In the genomic region with DNA sequence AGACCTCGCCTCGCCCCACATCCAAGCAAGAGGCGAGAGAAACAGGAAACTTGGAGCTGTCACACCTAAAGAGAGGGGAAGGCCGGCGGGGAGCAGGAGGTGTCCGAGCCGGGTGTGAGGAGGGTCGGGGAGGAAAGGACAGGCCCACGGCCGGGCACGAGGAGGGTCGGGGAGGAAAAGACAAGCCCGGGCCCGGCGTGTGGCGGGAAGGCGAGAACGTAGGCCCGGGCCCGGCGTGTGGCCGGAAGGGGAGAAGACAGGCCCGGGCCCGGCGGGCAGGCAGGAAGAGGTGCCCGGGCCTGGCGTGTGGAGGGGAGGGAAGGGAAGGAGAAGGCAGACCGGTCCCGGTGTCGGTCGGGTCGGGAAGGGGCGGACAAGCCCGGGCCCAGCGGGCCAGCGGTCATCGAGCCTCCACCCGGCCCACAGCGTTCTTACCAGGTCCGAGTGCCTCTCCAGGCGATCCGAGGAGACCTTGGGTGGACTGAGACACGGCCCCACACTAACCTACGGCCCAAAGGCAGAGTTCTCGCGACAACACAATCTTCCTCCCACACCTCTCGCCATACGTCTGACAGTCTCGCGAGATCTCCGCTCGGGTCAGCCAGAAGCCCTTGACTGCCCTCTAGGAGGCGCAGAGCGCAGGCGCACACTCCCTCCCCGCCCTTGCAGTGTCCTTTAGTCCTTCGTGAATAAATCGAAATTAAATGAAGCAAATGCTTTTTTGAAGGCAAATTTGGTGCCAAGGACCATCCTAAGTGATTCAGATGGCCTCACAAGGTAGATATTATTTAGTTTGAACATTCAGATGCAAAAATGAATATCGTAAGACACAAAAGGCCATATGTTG, we compare ENCODE assay signal across 8 cellular contexts. TPM values are rescaled to one million over a fixed set of nuclear protein-coding genes. Genes with fewer than 3 reads are reported as not detected.
A peak's percentile ranks its signal among the peaks of the same experiment; 100 is the strongest.
DNase-seq lines count a peak whose midpoint lies in the region; ATAC-seq and TF ChIP-seq lines count a peak whose summit lies in the region.

A gene (minus strand): TSS at position 533 of the 847 bp plus-strand sequence. CDS start 13,943 bp downstream, outside the sequence.

- no peaks in the 10 kb centered on the region for H3K36me3 ChIP-seq in thymus (ENCODE audit: control insufficient read depth, insufficient read depth)

- no peaks in the 10 kb centered on the region for H3K27me3 Mint-ChIP-seq in glutamatergic neuron (ENCODE audit: unreplicated experiment)
- H3K27me3 Mint-ChIP-seq in osteocyte (ENCODE audit: unreplicated experiment), result no peaks in the 10 kb centered on the region

- peaks cover 6 to 10% of the 10 kb centered on the region in 2 donors for H3K36me3 Mint-ChIP-seq in activated naive CD4-positive, alpha-beta T cell treated with anti-CD3 and anti-CD28 coated beads, Interleukin-2, amount 50 U/mL, for 72 hours
- H3K36me3 Mint-ChIP-seq in glutamatergic neuron (ENCODE audit: unreplicated experiment) (no peaks in the 10 kb centered on the region), osteocyte (ENCODE audit: unreplicated experiment) (peaks cover 3% of the 10 kb centered on the region)

- peak within 1 kb of the TSS; percentile 93 for H3K4me3 Mint-ChIP-seq in glutamatergic neuron (ENCODE audit: unreplicated experiment)
- H3K4me3 Mint-ChIP-seq in osteocyte (ENCODE audit: unreplicated experiment), result peak within 1 kb of the TSS; percentile 95

- peaks cover 21% of the 10 kb centered on the region for H3K4me1 ChIP-seq in thymus (ENCODE audit: control insufficient read depth, insufficient read depth, low read length)

- H3K27ac ChIP-seq in thymus (ENCODE audit: low read depth), result peak within 1 kb of the TSS; percentile 72

- peak; percentile 96 for ATAC-seq in HG02588 (IDR thresholded peaks at IDR 0.05; ENCODE audit: unreplicated experiment)
- peak; percentile 98 for ATAC-seq in SK-N-SH treated with all-trans-retinoic acid at 6 μM for 48 hours
- ATAC-seq in activated naive CD4-positive, alpha-beta T cell treated with anti-CD3 and anti-CD28 coated beads, Interleukin-2, amount 50 U/mL, for 72 hours, result peak; percentile 96 to 99

- H3K9me3 Mint-ChIP-seq in activated naive CD4-positive, alpha-beta T cell treated with anti-CD3 and anti-CD28 coated beads, Interleukin-2, amount 50 U/mL, for 72 hours, result no peaks in the 10 kb centered on the region
- H3K9me3 Mint-ChIP-seq in glutamatergic neuron (ENCODE audit: unreplicated experiment) (peaks cover 8% of the 10 kb centered on the region), osteocyte (ENCODE audit: unreplicated experiment) (no peaks in the 10 kb centered on the region)

- TF ChIP-seq CTCF in GM10266 (IDR thresholded peaks at IDR 0.05; ENCODE audit: control insufficient read depth, insufficient read depth, low read depth, missing control alignments) (peak; percentile 79), glutamatergic neuron (IDR thresholded peaks at IDR 0.05; ENCODE audit: partially characterized antibody, unreplicated experiment) (peak; percentile 66), osteocyte (IDR thresholded peaks at IDR 0.05) (peak; percentile 63)

- 1% methylated on average over 59 of the region's 59 CpGs for WGBS in thymus

- no peaks in the 10 kb centered on the region for H3K9me3 ChIP-seq in thymus (ENCODE audit: control insufficient read depth)

- H3K4me1 Mint-ChIP-seq in glutamatergic neuron (ENCODE audit: low read depth, unreplicated experiment), result peaks cover 26% of the 10 kb centered on the region
- peaks cover 43% of the 10 kb centered on the region for H3K4me1 Mint-ChIP-seq in osteocyte (ENCODE audit: unreplicated experiment)

- H3K4me3 ChIP-seq in thymus (ENCODE audit: low read length), result peak within 1 kb of the TSS; percentile 80

- DNase-seq in GM10266 (ENCODE audit: extremely low spot score) (peak; percentile 96), NCI-H1048 (lab: John Stamatoyannopoulos, UW) (peak; percentile 82), glutamatergic neuron (peak; percentile 98), osteocyte (ENCODE audit: extremely low spot score, unreplicated experiment) (peak; percentile 99)
- DNase-seq in activated naive CD4-positive, alpha-beta T cell treated with anti-CD3 and anti-CD28 coated beads, Interleukin-2, amount 50 U/mL, for 72 hours (ENCODE audit: low spot score in 2 of 2), result peak; percentile 91 to 96

- peak within 1 kb of the TSS; percentile 99 for H3K27ac Mint-ChIP-seq in activated naive CD4-positive, alpha-beta T cell treated with anti-CD3 and anti-CD28 coated beads, Interleukin-2, amount 50 U/mL, for 72 hours
- H3K27ac Mint-ChIP-seq in glutamatergic neuron (ENCODE audit: unreplicated experiment), result peak within 1 kb of the TSS; percentile 95
- peak within 1 kb of the TSS; percentile 88 for H3K27ac Mint-ChIP-seq in osteocyte (ENCODE audit: unreplicated experiment)

- no peaks in the 10 kb centered on the region for H3K27me3 ChIP-seq in thymus (ENCODE audit: control insufficient read depth, insufficient read depth)

TF ChIP-seq in SK-N-SH treated with all-trans-retinoic acid at 6 μM for 48 hours, 23 proteins besides CTCF, POLR2A, EP300 and RAD21:
- TF ChIP-seq ZNF70 (CRISPR knock-in tag; IDR thresholded peaks at IDR 0.05) (no peak), RARB (CRISPR knock-in tag; IDR thresholded peaks at IDR 0.05) (no peak), ZC3H10 (CRISPR knock-in tag; IDR thresholded peaks at IDR 0.05) (no peak), ZFP30 (CRISPR knock-in tag; IDR thresholded peaks at IDR 0.05) (no peak)
- TF ChIP-seq, protein P1, sequence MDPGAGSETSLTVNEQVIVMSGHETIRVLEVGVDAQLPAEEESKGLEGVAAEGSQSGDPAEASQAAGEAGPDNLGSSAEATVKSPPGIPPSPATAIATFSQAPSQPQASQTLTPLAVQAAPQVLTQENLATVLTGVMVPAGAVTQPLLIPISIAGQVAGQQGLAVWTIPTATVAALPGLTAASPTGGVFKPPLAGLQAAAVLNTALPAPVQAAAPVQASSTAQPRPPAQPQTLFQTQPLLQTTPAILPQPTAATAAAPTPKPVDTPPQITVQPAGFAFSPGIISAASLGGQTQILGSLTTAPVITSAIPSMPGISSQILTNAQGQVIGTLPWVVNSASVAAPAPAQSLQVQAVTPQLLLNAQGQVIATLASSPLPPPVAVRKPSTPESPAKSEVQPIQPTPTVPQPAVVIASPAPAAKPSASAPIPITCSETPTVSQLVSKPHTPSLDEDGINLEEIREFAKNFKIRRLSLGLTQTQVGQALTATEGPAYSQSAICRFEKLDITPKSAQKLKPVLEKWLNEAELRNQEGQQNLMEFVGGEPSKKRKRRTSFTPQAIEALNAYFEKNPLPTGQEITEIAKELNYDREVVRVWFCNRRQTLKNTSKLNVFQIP (CRISPR knock-in tag; IDR thresholded peaks at IDR 0.05; ENCODE audit: borderline replicate concordance, low read depth), result no peak
- TF ChIP-seq, protein P2, sequence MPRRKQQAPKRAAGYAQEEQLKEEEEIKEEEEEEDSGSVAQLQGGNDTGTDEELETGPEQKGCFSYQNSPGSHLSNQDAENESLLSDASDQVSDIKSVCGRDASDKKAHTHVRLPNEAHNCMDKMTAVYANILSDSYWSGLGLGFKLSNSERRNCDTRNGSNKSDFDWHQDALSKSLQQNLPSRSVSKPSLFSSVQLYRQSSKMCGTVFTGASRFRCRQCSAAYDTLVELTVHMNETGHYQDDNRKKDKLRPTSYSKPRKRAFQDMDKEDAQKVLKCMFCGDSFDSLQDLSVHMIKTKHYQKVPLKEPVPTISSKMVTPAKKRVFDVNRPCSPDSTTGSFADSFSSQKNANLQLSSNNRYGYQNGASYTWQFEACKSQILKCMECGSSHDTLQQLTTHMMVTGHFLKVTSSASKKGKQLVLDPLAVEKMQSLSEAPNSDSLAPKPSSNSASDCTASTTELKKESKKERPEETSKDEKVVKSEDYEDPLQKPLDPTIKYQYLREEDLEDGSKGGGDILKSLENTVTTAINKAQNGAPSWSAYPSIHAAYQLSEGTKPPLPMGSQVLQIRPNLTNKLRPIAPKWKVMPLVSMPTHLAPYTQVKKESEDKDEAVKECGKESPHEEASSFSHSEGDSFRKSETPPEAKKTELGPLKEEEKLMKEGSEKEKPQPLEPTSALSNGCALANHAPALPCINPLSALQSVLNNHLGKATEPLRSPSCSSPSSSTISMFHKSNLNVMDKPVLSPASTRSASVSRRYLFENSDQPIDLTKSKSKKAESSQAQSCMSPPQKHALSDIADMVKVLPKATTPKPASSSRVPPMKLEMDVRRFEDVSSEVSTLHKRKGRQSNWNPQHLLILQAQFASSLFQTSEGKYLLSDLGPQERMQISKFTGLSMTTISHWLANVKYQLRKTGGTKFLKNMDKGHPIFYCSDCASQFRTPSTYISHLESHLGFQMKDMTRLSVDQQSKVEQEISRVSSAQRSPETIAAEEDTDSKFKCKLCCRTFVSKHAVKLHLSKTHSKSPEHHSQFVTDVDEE (CRISPR knock-in tag; IDR thresholded peaks at IDR 0.05), result no peak

RNA-seq across cellular contexts. Expression of the gene that starts here (rescaled TPM):
- 100 to 1,000 TPM in 1 of 2 donors, 10 to 100 TPM in 1; 90.0 to 128 TPM for total RNA-seq in activated naive CD4-positive, alpha-beta T cell treated with anti-CD3 and anti-CD28 coated beads, Interleukin-2, amount 50 U/mL, for 72 hours
- total RNA-seq in glutamatergic neuron (ENCODE audit: unreplicated experiment), result 90.5 TPM
- 106 and 109 TPM in 2 replicates for total RNA-seq in osteocyte
- 75.2 TPM for polyA plus RNA-seq in thymus

Comparison
In these comparisons a context has a peak if more than half of its experiments do, and no peak if none do; other contexts are left out.
1. Peak in every context shown above with its lines: DNase-seq, ATAC-seq, H3K4me3 ChIP-seq and H3K27ac ChIP-seq.